ENCODE assay signal across 21 cellular contexts in genomic region chr20:23823621-23824324, GRCh38. TPM values are rescaled to one million over a fixed set of nuclear protein-coding genes. Genes with fewer than 3 reads are reported as not detected.
A peak's percentile ranks its signal among the peaks of the same experiment; 100 is the strongest.
DNase-seq lines count a peak whose midpoint lies in the region; ATAC-seq and TF ChIP-seq lines count a peak whose summit lies in the region.
"Had no signal": no experiment of that assay in that cellular context is flagged by ENCODE, and none has a peak within 500 bp of the region (broad histone marks: within the 10 kb centered on the region; RNA-seq: fewer than 3 reads in every experiment).

No MANE protein-coding gene starts in this region.

- H4K20me1 ChIP-seq in BLaER1, result no peaks in the 10 kb centered on the region

- DNase-seq in esophagus muscularis mucosa (ENCODE audit: extremely low spot score) (no peak), osteocyte (ENCODE audit: extremely low spot score, unreplicated experiment) (peak; percentile 71), WTC11 (ENCODE audit: low spot score) (no peak), left lung (no peak)
- DNase-seq: Caco-2; DMS153; EL; NCI-H1436; NCI-H2107; NCI-H226; NK-92 treated with Interleukin-12 subunit alpha and Interleukin-12 subunit beta, amount 100 ng/mL, for 24 hours; SHP77 treated with DMSO at 0.1 percent for 48 hours had no signal

- no peaks in the 10 kb centered on the region for H3K9me3 ChIP-seq in BLaER1
- no peaks in the 10 kb centered on the region for H3K9me3 ChIP-seq in HEK293 (ENCODE audit: control insufficient read depth, insufficient read depth, low read depth, low read length)
- H3K9me3 ChIP-seq in esophagus muscularis mucosa, result no peaks in the 10 kb centered on the region
- H3K9me3 ChIP-seq in left lung, result no peaks in the 10 kb centered on the region
- H3K9me3 ChIP-seq: Caco-2 had no signal

- H3K27me3 Mint-ChIP-seq in osteocyte (ENCODE audit: unreplicated experiment) (no peaks in the 10 kb centered on the region), WTC11 (ENCODE audit: low read depth) (no peaks in the 10 kb centered on the region)

- H3K4me1 ChIP-seq in BLaER1 (peaks cover 30% of the 10 kb centered on the region), HEK293 (ENCODE audit: control insufficient read depth, insufficient read depth, low read length) (no peaks in the 10 kb centered on the region), esophagus muscularis mucosa (peaks cover 0 to 38% (median 28%) of the 10 kb centered on the region in 4 donors), left lung (no peaks in the 10 kb centered on the region)
- H3K4me1 ChIP-seq: Caco-2 had no signal

- H3K4me1 Mint-ChIP-seq in osteocyte (ENCODE audit: unreplicated experiment), result no peaks in the 10 kb centered on the region
- H3K4me1 Mint-ChIP-seq in WTC11, result peaks cover 16% of the 10 kb centered on the region

- H3K9me3 Mint-ChIP-seq in osteocyte (ENCODE audit: unreplicated experiment) (no peaks in the 10 kb centered on the region), WTC11 (peaks cover under 1% of the 10 kb centered on the region; the same call in 1 of the 2 replicates)
- H3K9me3 Mint-ChIP-seq: GM23338 had no signal

- WGBS in esophagus muscularis mucosa, result 11% methylated on average over 1 of the region's 2 CpGs

- H3K4me3 Mint-ChIP-seq in osteocyte (ENCODE audit: unreplicated experiment) (no peak overlapping the region), WTC11 (no peak overlapping the region)
- H3K4me3 Mint-ChIP-seq: GM23338 had no signal

- H3K9ac ChIP-seq in BLaER1, result no peak overlapping the region

- ATAC-seq in HG02938 (IDR thresholded peaks at IDR 0.05; ENCODE audit: unreplicated experiment) (no peak), WTC11 (no peak), HG03460 (IDR thresholded peaks at IDR 0.05; ENCODE audit: unreplicated experiment) (no peak), left lung (no peak)
- ATAC-seq: GM23338, HCT116, K562 had no signal

- H3K4me3 ChIP-seq in BLaER1, result no peak overlapping the region
- H3K4me3 ChIP-seq in HEK293 (ENCODE audit: low read depth, low read length), result no peak overlapping the region
- no peak overlapping the region for H3K4me3 ChIP-seq in esophagus muscularis mucosa
- no peak overlapping the region for H3K4me3 ChIP-seq in left lung
- H3K4me3 ChIP-seq: GM23338, K562 had no signal

- H3K27ac Mint-ChIP-seq in osteocyte (ENCODE audit: unreplicated experiment), result no peak overlapping the region
- no peak overlapping the region for H3K27ac Mint-ChIP-seq in WTC11
- H3K27ac Mint-ChIP-seq: GM23338 had no signal

- POLR2A ChIA-PET in HEK293 (lab: Yijun Ruan, JAX), result no interaction called here
- POLR2A ChIA-PET in WTC11 (lab: Charles Lee), result no interaction called here

- TF ChIP-seq CTCF in HEK293 (tag by site-specific recombination; IDR thresholded peaks at IDR 0.05), result no peak
- TF ChIP-seq CTCF in esophagus muscularis mucosa (IDR thresholded peaks at IDR 0.05), result no peak
- no peak for TF ChIP-seq CTCF in osteocyte (IDR thresholded peaks at IDR 0.05)
- no peak for TF ChIP-seq CTCF in WTC11 (IDR thresholded peaks at IDR 0.05)
- no peak for TF ChIP-seq CTCF in left lung (IDR thresholded peaks at IDR 0.05)

- intact Hi-C loops in esophagus muscularis mucosa (cut with DNase I) (no loop called here), left lung (cut with DNase I) (no loop called here)

- peak overlapping the region; percentile 57 for H3K4me2 ChIP-seq in BLaER1
- H3K4me2 ChIP-seq: GM23338 had no signal

- H3K36me3 ChIP-seq in BLaER1, result no peaks in the 10 kb centered on the region
- H3K36me3 ChIP-seq in HEK293 (ENCODE audit: control insufficient read depth in 2 of 2, insufficient read depth in 1 of 2, low read length in 2 of 2), result no peaks in the 10 kb centered on the region
- no peaks in the 10 kb centered on the region for H3K36me3 ChIP-seq in esophagus muscularis mucosa
- no peaks in the 10 kb centered on the region for H3K36me3 ChIP-seq in left lung

- TF ChIP-seq EP300 in esophagus muscularis mucosa (IDR thresholded peaks at IDR 0.05), result peak; percentile 80

- TF ChIP-seq POLR2A in esophagus muscularis mucosa (IDR thresholded peaks at IDR 0.05; ENCODE audit: low read depth), result no peak

- H3K27ac ChIP-seq in BLaER1 (no peak overlapping the region), HEK293 (ENCODE audit: extremely low read depth, low read depth, low read length) (no peak overlapping the region), esophagus muscularis mucosa (replicated peaks in 1 of 4) (peak overlapping the region; percentile 62 to 81 (median 72)), left lung (no peak overlapping the region)

- H3K36me3 Mint-ChIP-seq in osteocyte (ENCODE audit: unreplicated experiment) (no peaks in the 10 kb centered on the region), WTC11 (no peaks in the 10 kb centered on the region)

- H3K27me3 ChIP-seq in BLaER1 (no peaks in the 10 kb centered on the region), esophagus muscularis mucosa (no peaks in the 10 kb centered on the region), left lung (no peaks in the 10 kb centered on the region)

- CTCF ChIA-PET in HEK293 (lab: Yijun Ruan, JAX) (no interaction called here), WTC11 (lab: Charles Lee) (interaction anchor here (1.0 to 1.4 kb wide), 2 partner anchors 12 to 155 kb away, joined by 3 to 5 read pairs; no protein-coding TSS in a partner anchor)

TF ChIP-seq in HEK293, 187 proteins besides CTCF, POLR2A, EP300 and RAD21 (continues in another document):
- TF ChIP-seq ZNF24 (tag by site-specific recombination; IDR thresholded peaks at IDR 0.05) (no peak), ZNF18 (tag by site-specific recombination; IDR thresholded peaks at IDR 0.05) (no peak), ZIC2 (tag by site-specific recombination; IDR thresholded peaks at IDR 0.05) (peak; percentile 53; the same call in 1 of the 2 replicates), GLIS1 (tag by site-specific recombination; IDR thresholded peaks at IDR 0.05) (peak; percentile 97), ZSCAN4 (tag by site-specific recombination; IDR thresholded peaks at IDR 0.05) (no peak)

TF ChIP-seq in WTC11, 78 proteins besides CTCF, POLR2A, EP300 and RAD21 (continues in another document):
- TF ChIP-seq TP53 (CRISPR knock-in tag; IDR thresholded peaks at IDR 0.05) (no peak), E2F1 (CRISPR knock-in tag; IDR thresholded peaks at IDR 0.05) (no peak), TEAD1 (CRISPR knock-in tag; IDR thresholded peaks at IDR 0.05) (no peak), EMX1 (CRISPR knock-in tag; IDR thresholded peaks at IDR 0.05) (no peak), FOXP1 (CRISPR knock-in tag; IDR thresholded peaks at IDR 0.05; ENCODE audit: borderline replicate concordance) (no peak), ATF2 (CRISPR knock-in tag; IDR thresholded peaks at IDR 0.05; ENCODE audit: borderline replicate concordance, low read depth) (no peak), ESRRA (CRISPR knock-in tag; IDR thresholded peaks at IDR 0.05; ENCODE audit: borderline replicate concordance) (no peak), ZNF121 (CRISPR knock-in tag; IDR thresholded peaks at IDR 0.05) (no peak), ZNF512 (CRISPR knock-in tag; IDR thresholded peaks at IDR 0.05; ENCODE audit: borderline replicate concordance) (no peak), RELA (CRISPR knock-in tag; IDR thresholded peaks at IDR 0.05; ENCODE audit: borderline replicate concordance) (no peak), ZNF396 (CRISPR knock-in tag; IDR thresholded peaks at IDR 0.05; ENCODE audit: borderline replicate concordance) (no peak), OVOL2 (CRISPR knock-in tag; IDR thresholded peaks at IDR 0.05; ENCODE audit: borderline replicate concordance) (no peak), ZNF671 (CRISPR knock-in tag; IDR thresholded peaks at IDR 0.05) (no peak)

RNA-seq across cellular contexts. Expression of gene CST2, which starts 2.8 kb away (rescaled TPM):
- total RNA-seq in esophagus muscularis mucosa (1 to 10 TPM in 1 of 4 donors, under 1 TPM in 2, not detected in 1; 0.45 to 2.1 (median 0.86) TPM), osteocyte (not detected in 2 replicates), WTC11 (2021) (not detected in 3 replicates), left lung (10 to 100 TPM in 1 of 2 donors, under 1 TPM in 1; 0.39 to 13.0 TPM)
- total RNA-seq: A673, Caco-2, GM23338, K562, OCI-LY7 had no signal

RNA-seq across cellular contexts. Expression of gene CST5, which starts 55.8 kb away (rescaled TPM):
- total RNA-seq in esophagus muscularis mucosa (1 to 10 TPM in 3 of 4 donors, not detected in 1; 1.4 to 4.5 (median 3.7) TPM), osteocyte (not detected in 2 replicates), WTC11 (2021) (not detected in 3 replicates), left lung (1 to 10 TPM in 1 of 2 donors, not detected in 1; 3.3 TPM)
- total RNA-seq: A673, Caco-2, GM23338, K562, OCI-LY7 had no signal

Comparison
In these comparisons a context has a peak if more than half of its experiments do, and no peak if none do; other contexts are left out.
1. H3K27ac ChIP-seq: peak in esophagus muscularis mucosa (4 of 4); none in BLaER1 (single experiment), HEK293 (single experiment) and left lung (0 of 2).